Comparison of ENCODE assay signal across 26 cellular contexts in genomic region chr20:24086121-24086520, GRCh38.
A peak's percentile ranks its signal among the peaks of the same experiment; 100 is the strongest.
DNase-seq lines count a peak whose midpoint lies in the region; ATAC-seq, FAIRE-seq and TF ChIP-seq lines count a peak whose summit lies in the region.
"Had no signal": no experiment of that assay in that cellular context is flagged by ENCODE, and none has a peak within 500 bp of the region (broad histone marks: within the 10 kb centered on the region; RNA-seq: fewer than 3 reads in every experiment).

No MANE protein-coding gene starts in this region.

- H2BK120ac ChIP-seq in trophoblast cell (ENCODE audit: insufficient read depth, low read length, poor library complexity), result no peak overlapping the region

- no CpG with 5 or more reads among the region's 5 CpGs for WGBS in trophoblast cell (ENCODE audit: extremely low coverage, insufficient coverage, insufficient read length)

- no peaks in the 10 kb centered on the region for H3K36me3 Mint-ChIP-seq in Caco-2 (ENCODE audit: insufficient read depth, unreplicated experiment)
- H3K36me3 Mint-ChIP-seq in stimulated activated naive B cell treated with anti-CD40 and anti-IgM and Interleukin-4, amounts not matched to agents 10 μg/mL and 1 μg/mL and 100 μg/mL, for 72 hours, result no peaks in the 10 kb centered on the region
- H3K36me3 Mint-ChIP-seq: CD8-positive, alpha-beta T cell had no signal

- no peaks in the 10 kb centered on the region for H3K79me2 ChIP-seq in trophoblast cell (ENCODE audit: control insufficient read depth, insufficient read depth, low read length, poor library complexity)

- H3K18ac ChIP-seq in trophoblast cell (ENCODE audit: low read length), result no peak overlapping the region

- no peak overlapping the region for H4K91ac ChIP-seq in trophoblast cell (ENCODE audit: low read depth, low read length)

- H3K9ac ChIP-seq in trophoblast cell (ENCODE audit: low read length), result no peak overlapping the region
- H3K9ac ChIP-seq: BLaER1 treated with 17β-estradiol and CSF1 and Interleukin-3, amounts not matched to agents 10 nM and 100 nM had no signal

- no peak overlapping the region for H3K4me2 ChIP-seq in trophoblast cell (ENCODE audit: low read length)
- H3K4me2 ChIP-seq: A549; BLaER1 treated with 17β-estradiol and CSF1 and Interleukin-3, amounts not matched to agents 10 nM and 100 nM had no signal

- H3K4ac ChIP-seq in trophoblast cell (ENCODE audit: low read depth, low read length), result no peak overlapping the region

- CTCF ChIA-PET in Caco-2 (lab: Charles Lee), result interaction anchor here (1.2 kb wide), 1 partner anchor 10 kb away, joined by 3 read pairs; no protein-coding TSS in a partner anchor

- peak overlapping the region; percentile 95 for H3K23ac ChIP-seq in trophoblast cell (ENCODE audit: low read length)

- peaks cover 9% of the 10 kb centered on the region for H3K4me1 Mint-ChIP-seq in Caco-2 (ENCODE audit: low read depth, unreplicated experiment)
- H3K4me1 Mint-ChIP-seq in stimulated activated naive B cell treated with anti-CD40 and anti-IgM and Interleukin-4, amounts not matched to agents 10 μg/mL and 1 μg/mL and 100 μg/mL, for 72 hours, result no peaks in the 10 kb centered on the region
- H3K4me1 Mint-ChIP-seq: B cell had no signal

- no peak overlapping the region for H4K8ac ChIP-seq in trophoblast cell (ENCODE audit: low read depth, low read length)

- no peak overlapping the region for H2AK5ac ChIP-seq in trophoblast cell (ENCODE audit: low read length)

- H3K79me1 ChIP-seq in trophoblast cell (ENCODE audit: low read length), result no peaks in the 10 kb centered on the region

- no peak for ATAC-seq in stimulated activated naive B cell treated with anti-CD40 and anti-IgM and Interleukin-4, amounts not matched to agents 10 μg/mL and 1 μg/mL and 100 μg/mL, for 72 hours (replicated peaks)
- no peak for ATAC-seq in HG03095 (IDR thresholded peaks at IDR 0.05; ENCODE audit: unreplicated experiment)
- ATAC-seq: A549; CD8-positive, alpha-beta T cell; GM12878 had no signal

- H3K4me3 ChIP-seq in Caco-2 (ENCODE audit: low read depth, low read length) (no peak overlapping the region), bronchial epithelial cell (ENCODE audit: low read depth, low read length) (no peak overlapping the region), fibroblast of the aortic adventitia (ENCODE audit: low read depth, low read length) (no peak overlapping the region), trophoblast cell (ENCODE audit: low read depth, low read length) (no peak overlapping the region)
- H3K4me3 ChIP-seq: A549; BLaER1 treated with 17β-estradiol and CSF1 and Interleukin-3, amounts not matched to agents 10 nM and 100 nM; GM12878 had no signal

- H3K4me3 Mint-ChIP-seq in Caco-2 (ENCODE audit: unreplicated experiment), result no peak overlapping the region
- no peak overlapping the region for H3K4me3 Mint-ChIP-seq in stimulated activated naive B cell treated with anti-CD40 and anti-IgM and Interleukin-4, amounts not matched to agents 10 μg/mL and 1 μg/mL and 100 μg/mL, for 72 hours
- H3K4me3 Mint-ChIP-seq: B cell; CD4-positive, alpha-beta T cell; CD8-positive, alpha-beta T cell had no signal

- H3K14ac ChIP-seq in trophoblast cell (ENCODE audit: low read length), result no peak overlapping the region

- BruUV-seq in Caco-2 (replicated peaks; lab: Mats Ljungman, UMichigan), result no TSS peak

- intact Hi-C loops in Caco-2 (cut with micrococcal nuclease; ENCODE audit: unreplicated experiment), result loop anchor here (2.0 kb wide), 1 partner anchor 15 kb away; no protein-coding TSS in a partner anchor

- H2BK12ac ChIP-seq in trophoblast cell (ENCODE audit: low read length), result no peak overlapping the region

- no peak overlapping the region for H3K27ac Mint-ChIP-seq in Caco-2 (ENCODE audit: unreplicated experiment)
- no peak overlapping the region for H3K27ac Mint-ChIP-seq in stimulated activated naive B cell treated with anti-CD40 and anti-IgM and Interleukin-4, amounts not matched to agents 10 μg/mL and 1 μg/mL and 100 μg/mL, for 72 hours
- H3K27ac Mint-ChIP-seq: B cell; CD4-positive, alpha-beta T cell; CD8-positive, alpha-beta T cell had no signal

- peak; percentile 61 to 62 for DNase-seq in Caco-2
- DNase-seq in bronchial epithelial cell (ENCODE audit: low read depth), result peak; percentile 35
- DNase-seq in fibroblast of the aortic adventitia (ENCODE audit: low read depth), result peak; percentile 3
- DNase-seq in trophoblast cell, result no peak
- DNase-seq in central memory CD4-positive, alpha-beta T cell, result no peak
- DNase-seq in stimulated activated naive B cell treated with anti-CD40 and anti-IgM and Interleukin-4, amounts not matched to agents 10 μg/mL and 1 μg/mL and 100 μg/mL, for 72 hours, result no peak
- DNase-seq: AML-193; CD4-positive, alpha-beta T cell; CD8-positive, alpha-beta T cell; DMS 273 treated with DMSO at 0.1 percent for 48 hours; DMS153; DMS53; DMS79; DND-41; EL; GDM1 had no signal

- no peak overlapping the region for H2BK5ac ChIP-seq in trophoblast cell (ENCODE audit: low read depth, low read length, poor library complexity)

- no peaks in the 10 kb centered on the region for H3K27me3 Mint-ChIP-seq in Caco-2 (ENCODE audit: insufficient read depth, unreplicated experiment)
- H3K27me3 Mint-ChIP-seq in stimulated activated naive B cell treated with anti-CD40 and anti-IgM and Interleukin-4, amounts not matched to agents 10 μg/mL and 1 μg/mL and 100 μg/mL, for 72 hours, result peaks cover under 1 to 4% of the 10 kb centered on the region in 2 donors
- H3K27me3 Mint-ChIP-seq: CD4-positive, alpha-beta T cell had no signal

- no peak overlapping the region for H2AFZ ChIP-seq in trophoblast cell (ENCODE audit: insufficient read depth, low read length, poor library complexity)

- H3K36me3 ChIP-seq in Caco-2 (ENCODE audit: control insufficient read depth, insufficient read depth, low read length) (no peaks in the 10 kb centered on the region), bronchial epithelial cell (ENCODE audit: control insufficient read depth, insufficient read depth, low read length) (no peaks in the 10 kb centered on the region), trophoblast cell (ENCODE audit: control insufficient read depth in 1 of 2, insufficient read depth in 2 of 2, low read length in 2 of 2) (no peaks in the 10 kb centered on the region)
- H3K36me3 ChIP-seq: BLaER1 treated with 17β-estradiol and CSF1 and Interleukin-3, amounts not matched to agents 10 nM and 100 nM had no signal

- H3K9me3 Mint-ChIP-seq in Caco-2 (ENCODE audit: unreplicated experiment), result no peaks in the 10 kb centered on the region
- no peaks in the 10 kb centered on the region for H3K9me3 Mint-ChIP-seq in stimulated activated naive B cell treated with anti-CD40 and anti-IgM and Interleukin-4, amounts not matched to agents 10 μg/mL and 1 μg/mL and 100 μg/mL, for 72 hours
- H3K9me3 Mint-ChIP-seq: CD4-positive, alpha-beta T cell; CD8-positive, alpha-beta T cell had no signal

- TF ChIP-seq CTCF in Caco-2 (IDR thresholded peaks at IDR 0.05; ENCODE audit: insufficient read depth in 1 of 2, low read depth in 1 of 2, low read length in 1 of 2, severe bottlenecking in 1 of 2, unreplicated experiment in 1 of 2), result no peak
- no peak for TF ChIP-seq CTCF in bronchial epithelial cell (IDR thresholded peaks at IDR 0.05; ENCODE audit: insufficient read depth, low read length, severe bottlenecking)
- TF ChIP-seq CTCF in fibroblast of the aortic adventitia (IDR thresholded peaks at IDR 0.05; ENCODE audit: insufficient read depth, low read length), result no peak

- POLR2A ChIA-PET in Caco-2 (lab: Charles Lee), result no interaction called here

- FAIRE-seq in bronchial epithelial cell (lab: Jason Lieb, UNC), result no peak
- FAIRE-seq: A549, GM12878, GM12892, GM18507, GM19239 had no signal

- H3K4me1 ChIP-seq in Caco-2 (peaks cover 25% of the 10 kb centered on the region), trophoblast cell (ENCODE audit: control insufficient read depth in 1 of 2, insufficient read depth in 2 of 2, low read length in 2 of 2) (peaks cover 0 to 1% of the 10 kb centered on the region in 2 experiments)
- H3K4me1 ChIP-seq: A549 had no signal

- no peak overlapping the region for H3K27ac ChIP-seq in trophoblast cell (ENCODE audit: low read depth, low read length)
- H3K27ac ChIP-seq: 22Rv1; A549; BLaER1 treated with 17β-estradiol and CSF1 and Interleukin-3, amounts not matched to agents 10 nM and 100 nM; C4-2B had no signal

- no peaks in the 10 kb centered on the region for H3K27me3 ChIP-seq in Caco-2 (replicated peaks; ENCODE audit: control insufficient read depth, insufficient read depth, low read length)
- no peaks in the 10 kb centered on the region for H3K27me3 ChIP-seq in bronchial epithelial cell (ENCODE audit: control insufficient read depth, insufficient read depth, low read length)
- H3K27me3 ChIP-seq in trophoblast cell (ENCODE audit: insufficient read depth, low read length), result no peaks in the 10 kb centered on the region
- H3K27me3 ChIP-seq: BLaER1 treated with 17β-estradiol and CSF1 and Interleukin-3, amounts not matched to agents 10 nM and 100 nM had no signal

- H3K9me3 ChIP-seq in Caco-2 (no peaks in the 10 kb centered on the region), trophoblast cell (ENCODE audit: insufficient read depth, low read depth, low read length) (peaks cover 2% of the 10 kb centered on the region)
- H3K9me3 ChIP-seq: A549; BLaER1 treated with 17β-estradiol and CSF1 and Interleukin-3, amounts not matched to agents 10 nM and 100 nM had no signal

- H4K12ac ChIP-seq in trophoblast cell (ENCODE audit: low read depth, low read length), result no peak overlapping the region

Comparison
In these comparisons a context has a peak if more than half of its experiments do, and no peak if none do; other contexts are left out.
1. DNase-seq: peak in Caco-2 (2 of 2), bronchial epithelial cell (single experiment) and fibroblast of the aortic adventitia (single experiment); none in trophoblast cell (0 of 2), central memory CD4-positive, alpha-beta T cell (single experiment) and stimulated activated naive B cell treated with anti-CD40 and anti-IgM and Interleukin-4, amounts not matched to agents 10 μg/mL and 1 μg/mL and 100 μg/mL, for 72 hours (single experiment).